ENCODE assay signal across 19 cellular contexts in genomic region chr1:112558634-112559033, GRCh38. TPM values are rescaled to one million over a fixed set of nuclear protein-coding genes. Genes with fewer than 3 reads are reported as not detected.
DNase-seq lines count a peak whose midpoint lies in the region; ATAC-seq and TF ChIP-seq lines count a peak whose summit lies in the region.
"Had no signal": no experiment of that assay in that cellular context is flagged by ENCODE, and none has a peak within 500 bp of the region (broad histone marks: within the 10 kb centered on the region; RNA-seq: fewer than 3 reads in every experiment).

No MANE protein-coding gene starts in this region.

- ATAC-seq in gastroesophageal sphincter, result no peak

- H3K27ac Mint-ChIP-seq in chondrocyte (ENCODE audit: unreplicated experiment), result no peak overlapping the region
- H3K27ac Mint-ChIP-seq: B cell; CD4-positive, alpha-beta T cell; HFFc6 had no signal

- peaks cover 0 to 62% of the 10 kb centered on the region in 2 donors for H3K36me3 ChIP-seq in gastroesophageal sphincter

- no peaks in the 10 kb centered on the region for H3K27me3 Mint-ChIP-seq in chondrocyte (ENCODE audit: low read depth)
- H3K27me3 Mint-ChIP-seq: B cell; CD4-positive, alpha-beta T cell had no signal

- no peak overlapping the region for H3K4me3 ChIP-seq in retinal pigment epithelial cell (ENCODE audit: low read length)
- H3K4me3 ChIP-seq in gastroesophageal sphincter, result no peak overlapping the region

- H3K4me1 ChIP-seq in gastroesophageal sphincter, result no peaks in the 10 kb centered on the region

- TF ChIP-seq CTCF in retinal pigment epithelial cell (conservative IDR thresholded peaks at IDR 0.05; ENCODE audit: low read depth, low read length) (no peak), gastroesophageal sphincter (IDR thresholded peaks at IDR 0.05) (no peak), chondrocyte (IDR thresholded peaks at IDR 0.05) (no peak)

- H3K27me3 ChIP-seq in gastroesophageal sphincter, result no peaks in the 10 kb centered on the region

- H3K36me3 Mint-ChIP-seq in chondrocyte (ENCODE audit: low read depth), result peaks cover 1% of the 10 kb centered on the region

- TF ChIP-seq EP300 in gastroesophageal sphincter (IDR thresholded peaks at IDR 0.05), result no peak

- TF ChIP-seq POLR2A in gastroesophageal sphincter (IDR thresholded peaks at IDR 0.05), result no peak

- H3K9me3 ChIP-seq in gastroesophageal sphincter, result no peaks in the 10 kb centered on the region

- no peaks in the 10 kb centered on the region for H3K9me3 Mint-ChIP-seq in chondrocyte (ENCODE audit: low read depth)
- H3K9me3 Mint-ChIP-seq: CD4-positive, alpha-beta T cell; HFFc6 had no signal

- no peak overlapping the region for H3K4me3 Mint-ChIP-seq in chondrocyte (ENCODE audit: unreplicated experiment)
- H3K4me3 Mint-ChIP-seq: B cell; CD4-positive, alpha-beta T cell; HFFc6 had no signal

- DNase-seq in ELF-1 (ENCODE audit: low read depth, low spot score) (peak; percentile 19), NCI-H82 (lab: John Stamatoyannopoulos, UW) (peak; percentile 86), ecto neural progenitor cell (ENCODE audit: low spot score) (peak; percentile 51), retinal pigment epithelial cell (ENCODE audit: low read depth) (peak; percentile 35), occipital lobe (lab: John Stamatoyannopoulos, UW) (no peak), caudate nucleus (lab: John Stamatoyannopoulos, UW) (no peak), chondrocyte (ENCODE audit: low spot score) (no peak)
- DNase-seq: C1 segment of cervical spinal cord; CD4-positive, alpha-beta T cell; DMS153; DMS79 treated with DMSO at 0.1 percent for 48 hours; EL; GDM1; HCEC 1CT; HFFc6 had no signal

- no peak overlapping the region for H3K27ac ChIP-seq in caudate nucleus (ENCODE audit: low read depth, low read length)
- H3K27ac ChIP-seq in gastroesophageal sphincter, result no peak overlapping the region
- H3K27ac ChIP-seq: HL-60 had no signal

- WGBS in gastroesophageal sphincter (ENCODE audit: low coverage in 1 of 2), 2 donors, result 94 to 100% methylated on average over 1 to 3 of the region's 3 CpGs

- peaks cover 7% of the 10 kb centered on the region for H3K4me1 Mint-ChIP-seq in chondrocyte (ENCODE audit: low read depth)
- H3K4me1 Mint-ChIP-seq: B cell had no signal

RNA-seq across cellular contexts. Expression of gene WNT2B, which starts 49.9 kb away (rescaled TPM):
- total RNA-seq in occipital lobe (2.8 TPM), gastroesophageal sphincter (1 to 10 TPM; 2.8 to 4.8 (median 3.6) TPM), chondrocyte (2.8 to 6.0 TPM (median 6.0 TPM) in 3 replicates)
- total RNA-seq: A172 had no signal

Comparison
In these comparisons a context has a peak if more than half of its experiments do, and no peak if none do; other contexts are left out.
1. DNase-seq: peak in ELF-1 (single experiment), NCI-H82 (single experiment), ecto neural progenitor cell (single experiment) and retinal pigment epithelial cell (single experiment); none in occipital lobe (single experiment), caudate nucleus (0 of 61) and chondrocyte (single experiment).